In the genomic region with DNA sequence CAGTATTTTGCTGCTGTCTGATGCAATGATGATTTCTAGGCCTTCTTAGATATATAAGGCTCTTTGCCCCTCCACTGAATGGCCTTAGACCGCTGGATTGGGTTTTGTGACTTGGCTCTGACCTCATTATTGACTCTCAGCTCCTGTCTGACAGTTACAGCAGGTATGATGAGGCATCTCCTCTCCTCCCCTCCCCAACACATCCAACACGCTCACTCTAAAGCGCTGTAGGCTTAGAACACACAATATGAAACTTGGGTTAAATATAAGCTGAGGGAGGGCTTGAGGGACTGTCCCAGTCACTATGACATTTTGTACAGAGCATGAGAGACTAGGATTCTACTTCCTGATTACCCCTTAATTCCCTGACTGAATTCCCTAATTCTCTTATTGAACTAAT, we compare ENCODE assay signal across 20 cellular contexts. TPM values are rescaled to one million over a fixed set of nuclear protein-coding genes. Genes with fewer than 3 reads are reported as not detected.
DNase-seq lines count a peak whose midpoint lies in the region; ATAC-seq and TF ChIP-seq lines count a peak whose summit lies in the region.
"Had no signal": no experiment of that assay in that cellular context is flagged by ENCODE, and none has a peak within 500 bp of the region (broad histone marks: within the 10 kb centered on the region; RNA-seq: fewer than 3 reads in every experiment).

No MANE protein-coding gene starts in this region.

- H3K36me3 Mint-ChIP-seq in activated CD4-positive, alpha-beta memory T cell treated with anti-CD3 and anti-CD28 coated beads, Interleukin-2, amount 10 ng/mL, durations not matched to agents 7 days and 5 days (ENCODE audit: low read depth): no peaks in the 10 kb centered on the region

- H3K4me3 Mint-ChIP-seq in activated CD4-positive, alpha-beta memory T cell treated with anti-CD3 and anti-CD28 coated beads, Interleukin-2, amount 10 ng/mL, durations not matched to agents 7 days and 5 days: no peak overlapping the region
- H3K4me3 Mint-ChIP-seq: activated T-cell treated with anti-CD3 and anti-CD28 coated beads, Interleukin-2, amount 50 U/mL, for 24 hours had no signal

- in situ Hi-C loops in GM13977 (cut with MboI; ENCODE audit: low pct_unique_long_range_greater_than_20kb, low sequenced_read_pairs, unreplicated experiment): no loop called here

- no peaks in the 10 kb centered on the region for H3K9me3 Mint-ChIP-seq in activated CD4-positive, alpha-beta memory T cell treated with anti-CD3 and anti-CD28 coated beads, Interleukin-2, amount 10 ng/mL, durations not matched to agents 7 days and 5 days
- H3K9me3 Mint-ChIP-seq: activated T-cell treated with anti-CD3 and anti-CD28 coated beads, Interleukin-2, amount 50 U/mL, for 24 hours had no signal

- H3K27ac Mint-ChIP-seq in activated CD4-positive, alpha-beta memory T cell treated with anti-CD3 and anti-CD28 coated beads, Interleukin-2, amount 10 ng/mL, durations not matched to agents 7 days and 5 days: no peak overlapping the region
- H3K27ac Mint-ChIP-seq: activated T-cell treated with anti-CD3 and anti-CD28 coated beads, Interleukin-2, amount 50 U/mL, for 24 hours had no signal

- peak; percentile 68 for ATAC-seq in GM19397 (IDR thresholded peaks at IDR 0.05; ENCODE audit: unreplicated experiment)
- ATAC-seq in HG02623 (IDR thresholded peaks at IDR 0.05; ENCODE audit: unreplicated experiment): peak; percentile 96
- peak; percentile 80 for ATAC-seq in HG03280 (IDR thresholded peaks at IDR 0.05; ENCODE audit: unreplicated experiment)
- no peak for ATAC-seq in HG03521 (IDR thresholded peaks at IDR 0.05; ENCODE audit: unreplicated experiment)
- ATAC-seq: heart left ventricle, Right ventricle myocardium inferior had no signal

- no peaks in the 10 kb centered on the region for H3K4me1 Mint-ChIP-seq in activated CD4-positive, alpha-beta memory T cell treated with anti-CD3 and anti-CD28 coated beads, Interleukin-2, amount 10 ng/mL, durations not matched to agents 7 days and 5 days

- CTCF ChIA-PET in activated CD4-positive, alpha-beta memory T cell treated with anti-CD3 and anti-CD28 coated beads, Interleukin-2, amount 10 ng/mL, durations not matched to agents 7 days and 5 days (lab: Charles Lee): no interaction called here

- POLR2A ChIA-PET in activated CD4-positive, alpha-beta memory T cell treated with anti-CD3 and anti-CD28 coated beads, Interleukin-2, amount 10 ng/mL, durations not matched to agents 7 days and 5 days (lab: Charles Lee): no interaction called here

- peaks cover 7% of the 10 kb centered on the region for H3K27me3 Mint-ChIP-seq in activated CD4-positive, alpha-beta memory T cell treated with anti-CD3 and anti-CD28 coated beads, Interleukin-2, amount 10 ng/mL, durations not matched to agents 7 days and 5 days

- no peak for TF ChIP-seq CTCF in GM13977 (IDR thresholded peaks at IDR 0.05; ENCODE audit: extremely low read depth, insufficient read depth, missing control alignments)

- DNase-seq in GM13977 (ENCODE audit: low spot score) (peak; percentile 12), NAMALWA (ENCODE audit: low spot score) (no peak), inferior parietal cortex (ENCODE audit: extremely low spot score) (no peak)
- DNase-seq in activated CD4-positive, alpha-beta memory T cell treated with anti-CD3 and anti-CD28 coated beads, Interleukin-2, amount 10 ng/mL, durations not matched to agents 7 days and 5 days: no peak
- DNase-seq: activated T-cell treated with anti-CD3 and anti-CD28 coated beads, Interleukin-2, amount 50 U/mL, for 24 hours; colonic mucosa; GDM1; HCEC 1CT; heart left ventricle; NCI-H2029; tibial artery had no signal

RNA-seq across cellular contexts. Expression of a gene that starts 18.8 kb away (rescaled TPM):
- not detected for total RNA-seq in activated CD4-positive, alpha-beta memory T cell treated with anti-CD3 and anti-CD28 coated beads, Interleukin-2, amount 10 ng/mL, durations not matched to agents 7 days and 5 days
- total RNA-seq: colonic mucosa; heart left ventricle; M059J; myocyte; prostate gland; Right ventricle myocardium inferior; T-helper 2 cell treated with Interferon-gamma antibody and Interleukin-4, amounts not matched to agents 100 ng/mL and 5 ng/mL, for 36 hours had no signal

RNA-seq across cellular contexts. Expression of a gene that starts 48.1 kb away (rescaled TPM):
- 1 to 10 TPM; 7.5 to 7.6 TPM for total RNA-seq in activated CD4-positive, alpha-beta memory T cell treated with anti-CD3 and anti-CD28 coated beads, Interleukin-2, amount 10 ng/mL, durations not matched to agents 7 days and 5 days
